19 cellular contexts compared by ENCODE assay signal in genomic region chr6:139879823-139880356, GRCh38.
"Had no signal": no experiment of that assay in that cellular context is flagged by ENCODE, and none has a peak within 500 bp of the region (broad histone marks: within the 10 kb centered on the region; RNA-seq: fewer than 3 reads in every experiment).

No MANE protein-coding gene starts in this region.

- H3K9me3 ChIP-seq: ascending aorta, lower lobe of right lung, sigmoid colon, stomach, upper lobe of right lung had no signal

- H3K4me3 ChIP-seq: ascending aorta, heart right ventricle, lower lobe of right lung, sigmoid colon, stomach, upper lobe of right lung had no signal

- DNase-seq: activated CD4-positive, alpha-beta T cell treated with anti-CD3 and anti-CD28 coated beads, Interleukin-2, amount 10 ng/mL, durations not matched to agents 24 days and 14 days; activated CD8-positive, alpha-beta T cell treated with anti-CD3 and anti-CD28 coated beads, Interleukin-2, amount 10 ng/mL, durations not matched to agents 7 days and 5 days; activated naive CD4-positive, alpha-beta T cell treated with anti-CD3 and anti-CD28 coated beads, Interleukin-2, amount 50 U/mL, for 16 hours; activated T-cell treated with anti-CD3 and anti-CD28 coated beads, Interleukin-2, amount 50 U/mL, for 24 hours; cerebellar nuclear complex; effector CD8-positive, alpha-beta T cell; heart right ventricle; immature natural killer cell; lower lobe of right lung; midbrain; sigmoid colon; stimulated activated CD4-positive, alpha-beta T cell treated with anti-CD3 and anti-CD28 coated beads, Interleukin-4, amount 100 ng/mL, for 24 hours; stomach; T-cell; T-helper 9 cell; upper lobe of right lung had no signal

- H3K27ac ChIP-seq: ascending aorta, heart right ventricle, lower lobe of right lung, sigmoid colon, stomach, upper lobe of right lung had no signal

- H3K36me3 ChIP-seq: ascending aorta, heart right ventricle, lower lobe of right lung, sigmoid colon, stomach, upper lobe of right lung had no signal

- ATAC-seq: activated CD8-positive, alpha-beta T cell treated with anti-CD3 and anti-CD28 coated beads, Interleukin-2, amount 10 ng/mL, durations not matched to agents 7 days and 5 days; esophagus mucosa; heart right ventricle; lower lobe of right lung; stimulated activated effector memory CD8-positive, alpha-beta T cell treated with anti-CD3 and anti-CD28 coated beads, Interleukin-12 subunit alpha, Interleukin-12 subunit beta, amount 100 ng/mL, for 72 hours; T-cell; upper lobe of right lung had no signal

- H3K27me3 ChIP-seq: ascending aorta, heart right ventricle, sigmoid colon, stomach, upper lobe of right lung had no signal
